ENCODE assay signal across 8 cellular contexts in genomic region chr22:25564320-25564978, GRCh38. TPM values are rescaled to one million over a fixed set of nuclear protein-coding genes. Genes with fewer than 3 reads are reported as not detected.
A peak's percentile ranks its signal among the peaks of the same experiment; 100 is the strongest.
DNase-seq lines count a peak whose midpoint lies in the region; ATAC-seq and TF ChIP-seq lines count a peak whose summit lies in the region.

GRK3 (plus strand) TSS chr22:25564675; CDS start chr22:25565041, 366 bp downstream.

- H2AFZ ChIP-seq in MM.1S (ENCODE audit: low read length): peak within 1 kb of the TSS; percentile 89

- H3K36me3 Mint-ChIP-seq in Caco-2 (ENCODE audit: insufficient read depth, unreplicated experiment): peaks cover 5% of the 10 kb centered on the region

- no peaks in the 10 kb centered on the region for H3K9me2 ChIP-seq in MM.1S (replicated peaks; ENCODE audit: insufficient read depth, low read length)

- peak within 1 kb of the TSS; percentile 90 for H3K4me3 Mint-ChIP-seq in Caco-2 (ENCODE audit: unreplicated experiment)

- POLR2A ChIA-PET in Caco-2 (lab: Charles Lee): interaction anchor here (0.7 kb wide), 1 partner anchor 573 kb away, joined by 4 read pairs; no protein-coding TSS in a partner anchor

- H3K27ac Mint-ChIP-seq in Caco-2 (ENCODE audit: unreplicated experiment): peak within 1 kb of the TSS; percentile 63

- peak within 1 kb of the TSS; percentile 84 for H3K4me3 ChIP-seq in Caco-2 (ENCODE audit: low read depth, low read length)
- peak within 1 kb of the TSS; percentile 73 for H3K4me3 ChIP-seq in MM.1S (ENCODE audit: low read length)
- H3K4me3 ChIP-seq in WI38 (ENCODE audit: low read depth, low read length): peak within 1 kb of the TSS; percentile 75

- CTCF ChIA-PET in Caco-2 (lab: Charles Lee): no interaction called here

- DNase-seq in Caco-2 (peak; percentile 67 to 76), MM.1S (peak; percentile 64)
- DNase-seq in central memory CD4-positive, alpha-beta T cell: peak; percentile 21
- peak; percentile 67 for DNase-seq in stimulated activated CD4-positive, alpha-beta T cell treated with anti-CD3 and anti-CD28 coated beads, Interleukin-1b, Interleukin-23, amount 100 ng/mL, for 48 hours

- H3K4me1 ChIP-seq in Caco-2 (no peaks in the 10 kb centered on the region), MM.1S (ENCODE audit: low read length) (no peaks in the 10 kb centered on the region)

- H4K20me1 ChIP-seq in MM.1S (ENCODE audit: insufficient read depth, low read length): no peaks in the 10 kb centered on the region

- ATAC-seq in GM21576 (IDR thresholded peaks at IDR 0.05; ENCODE audit: unreplicated experiment) (peak; percentile 37), GM21360 (IDR thresholded peaks at IDR 0.05; ENCODE audit: unreplicated experiment) (no peak)

- no peaks in the 10 kb centered on the region for H3K79me2 ChIP-seq in MM.1S (ENCODE audit: low read length)

- no peaks in the 10 kb centered on the region for H3K27me3 ChIP-seq in Caco-2 (replicated peaks; ENCODE audit: control insufficient read depth, insufficient read depth, low read length)
- H3K27me3 ChIP-seq in MM.1S (replicated peaks; ENCODE audit: insufficient read depth, low read length): no peaks in the 10 kb centered on the region
- no peaks in the 10 kb centered on the region for H3K27me3 ChIP-seq in layer of hippocampus (ENCODE audit: control insufficient read depth, insufficient read depth, low read length)

- H3K4me2 ChIP-seq in MM.1S (ENCODE audit: low read depth, low read length): peak within 1 kb of the TSS; percentile 73

- H3K9me3 ChIP-seq in Caco-2: no peaks in the 10 kb centered on the region
- H3K9me3 ChIP-seq in MM.1S (replicated peaks; ENCODE audit: insufficient read depth, low read length): no peaks in the 10 kb centered on the region

- no peaks in the 10 kb centered on the region for H3K36me3 ChIP-seq in Caco-2 (ENCODE audit: control insufficient read depth, insufficient read depth, low read length)
- no peaks in the 10 kb centered on the region for H3K36me3 ChIP-seq in MM.1S (replicated peaks; ENCODE audit: insufficient read depth, low read length)

- H3K9ac ChIP-seq in MM.1S (ENCODE audit: low read length): peak within 1 kb of the TSS; percentile 48; the same call in 1 of the 2 replicates

- intact Hi-C loops in Caco-2 (cut with micrococcal nuclease; ENCODE audit: unreplicated experiment): no loop called here

- H3K4me1 Mint-ChIP-seq in Caco-2 (ENCODE audit: low read depth, unreplicated experiment): peaks cover 7% of the 10 kb centered on the region

- no TSS peak for BruUV-seq in Caco-2 (replicated peaks; lab: Mats Ljungman, UMichigan)

- H3K27ac ChIP-seq in MM.1S (ENCODE audit: low read length) (no peak within 1 kb of the TSS), layer of hippocampus (ENCODE audit: low read depth, low read length) (peak within 1 kb of the TSS; percentile 65)

- 0 out of 2 replicates have a peak, but pooled peaks cover 5% of the 10 kb centered on the region for H3F3A ChIP-seq in MM.1S (ENCODE audit: insufficient read depth, low read length)

- H3K9me3 Mint-ChIP-seq in Caco-2 (ENCODE audit: unreplicated experiment): no peaks in the 10 kb centered on the region

- TF ChIP-seq CTCF in Caco-2 (IDR thresholded peaks at IDR 0.05; ENCODE audit: insufficient read depth in 1 of 2, low read depth in 1 of 2, low read length in 1 of 2, severe bottlenecking in 1 of 2, unreplicated experiment in 1 of 2) (no peak), MM.1S (IDR thresholded peaks at IDR 0.05; ENCODE audit: low read length) (no peak), WI38 (IDR thresholded peaks at IDR 0.05; ENCODE audit: low read depth, low read length) (no peak)

- H3K27me3 Mint-ChIP-seq in Caco-2 (ENCODE audit: insufficient read depth, unreplicated experiment): peaks cover 3% of the 10 kb centered on the region

RNA-seq across cellular contexts. Expression of gene GRK3, which starts in this region (rescaled TPM):
- total RNA-seq in Caco-2 (2022): 9.3 and 9.7 TPM in 2 replicates

Comparison
In these comparisons a context has a peak if more than half of its experiments do, and no peak if none do; other contexts are left out.
1. DNase-seq: peak in every context shown above with its lines; median percentile 72 in Caco-2; 67 in stimulated activated CD4-positive, alpha-beta T cell treated with anti-CD3 and anti-CD28 coated beads, Interleukin-1b, Interleukin-23, amount 100 ng/mL, for 48 hours; 64 in MM.1S; 21 in central memory CD4-positive, alpha-beta T cell.